In the genomic region with DNA sequence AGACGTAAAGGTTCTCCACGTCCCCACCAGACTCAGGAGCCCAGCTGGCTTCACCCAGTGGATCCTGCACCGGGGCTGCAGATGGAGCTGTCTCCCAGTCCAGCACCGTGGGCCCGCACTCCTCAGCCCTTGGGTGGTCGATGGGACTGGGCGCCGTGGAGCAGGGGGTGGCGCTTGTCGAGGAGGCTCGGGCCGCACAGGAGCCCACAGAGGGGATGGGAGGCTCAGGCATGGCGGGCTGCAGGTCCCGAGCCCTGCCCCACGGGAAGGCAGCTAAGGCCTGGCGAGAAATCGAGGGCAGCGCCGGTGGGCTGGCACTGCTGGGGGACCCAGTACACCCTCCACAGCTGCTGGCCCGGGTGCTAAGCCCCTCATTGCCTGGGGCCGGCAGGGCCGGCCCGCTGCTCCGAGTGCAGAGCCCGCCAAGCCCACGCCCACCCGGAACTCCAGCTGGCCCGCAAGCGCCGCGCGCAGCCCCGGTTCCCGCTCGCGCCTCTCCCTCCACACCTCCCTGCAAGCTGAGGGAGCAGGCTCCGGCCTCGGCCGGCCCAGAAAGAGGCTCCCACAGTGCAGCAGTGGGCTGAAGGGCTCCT, we compare ENCODE assay signal across 8 cellular contexts. TPM values are rescaled to one million over a fixed set of nuclear protein-coding genes. Genes with fewer than 3 reads are reported as not detected.
"Had no signal": no experiment of that assay in that cellular context is flagged by ENCODE, and none has a peak within 500 bp of the region (broad histone marks: within the 10 kb centered on the region; RNA-seq: fewer than 3 reads in every experiment).

No MANE protein-coding gene starts in this region.

RNA-seq across cellular contexts. Expression of a gene that starts 56.3 kb away (rescaled TPM):
- total RNA-seq: activated naive CD4-positive, alpha-beta T cell treated with anti-CD3 and anti-CD28 coated beads for 36 hours; activated naive CD4-positive, alpha-beta T cell treated with anti-CD3 and anti-CD28 coated beads, Interleukin-2, amount 50 U/mL, for 72 hours; activated naive CD8-positive, alpha-beta T cell treated with anti-CD3 and anti-CD28 coated beads for 36 hours; activated naive CD8-positive, alpha-beta T cell treated with anti-CD3 and anti-CD28 coated beads, Interleukin-2, amount 10 ng/mL, durations not matched to agents 7 days and 5 days; activated T-cell treated with anti-CD3 and anti-CD28 coated beads, Interleukin-2, amount 50 U/mL, for 72 hours; activated T-helper 1 cell treated with anti-CD3 and anti-CD28 coated beads, Interleukin-12 subunit alpha, Interleukin-12 subunit beta, Interleukin-2, Interleukin-4 antibody, amounts not matched to agents 30 ng/mL and 10 ng/mL and 1 ng/mL, durations not matched to agents 14 hours and 24 hours and 36 hours; activated T-helper 17 cell treated with anti-CD3 and anti-CD28 coated beads, Interleukin-2, amount 50 U/mL, for 72 hours; activated T-helper 2 cell treated with anti-CD3 and anti-CD28 coated beads, Interferon-gamma antibody, Interleukin-2, Interleukin-4, amounts not matched to agents 10 μg/mL and 5 μg/mL and 100 μg/mL, durations not matched to agents 14 hours and 24 hours and 36 hours had no signal
